Comparison of ENCODE assay signal across 1 cellular context in the genomic region with DNA sequence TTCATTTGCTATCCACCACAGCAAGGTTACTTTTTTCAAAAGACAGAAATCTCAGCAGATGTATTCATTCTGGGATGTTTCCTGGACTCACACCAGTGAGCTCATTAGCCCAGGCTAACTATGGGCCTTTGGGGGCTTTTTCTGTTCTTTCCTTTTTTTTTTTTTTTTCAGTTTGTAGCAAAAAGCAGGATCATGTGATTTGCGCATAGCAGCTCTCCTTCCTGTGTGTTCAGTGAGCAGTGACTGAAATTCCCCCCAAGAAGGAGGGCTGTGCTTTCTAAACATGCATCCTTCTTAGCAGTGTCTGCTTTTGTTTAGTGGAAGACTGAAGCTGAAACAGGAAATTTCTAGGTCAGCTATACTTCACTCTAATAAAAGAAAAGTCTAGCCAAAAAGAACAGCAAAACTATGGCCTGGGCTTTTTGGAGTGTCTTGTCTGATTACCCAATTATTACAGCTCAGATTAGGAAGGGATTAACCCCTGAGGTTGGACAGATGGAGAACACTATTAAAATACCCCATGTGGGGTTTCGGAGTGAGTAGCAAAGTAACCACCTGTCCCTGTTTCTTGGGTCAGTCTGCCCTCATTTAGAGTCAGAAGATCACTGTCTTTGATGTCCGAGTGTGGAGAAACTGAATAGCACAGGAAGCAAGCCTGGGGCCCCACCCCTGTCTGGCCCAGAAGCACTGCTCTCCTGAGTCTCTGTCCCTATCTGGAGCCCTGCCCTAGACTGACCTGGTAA.
TF ChIP-seq lines count a peak whose summit lies in the region.

No MANE protein-coding gene starts in this region.

TF ChIP-seq in GM12878, 131 proteins besides CTCF, POLR2A, EP300 and RAD21 (continued from another document and continues in another):
- TF ChIP-seq, protein P1, sequence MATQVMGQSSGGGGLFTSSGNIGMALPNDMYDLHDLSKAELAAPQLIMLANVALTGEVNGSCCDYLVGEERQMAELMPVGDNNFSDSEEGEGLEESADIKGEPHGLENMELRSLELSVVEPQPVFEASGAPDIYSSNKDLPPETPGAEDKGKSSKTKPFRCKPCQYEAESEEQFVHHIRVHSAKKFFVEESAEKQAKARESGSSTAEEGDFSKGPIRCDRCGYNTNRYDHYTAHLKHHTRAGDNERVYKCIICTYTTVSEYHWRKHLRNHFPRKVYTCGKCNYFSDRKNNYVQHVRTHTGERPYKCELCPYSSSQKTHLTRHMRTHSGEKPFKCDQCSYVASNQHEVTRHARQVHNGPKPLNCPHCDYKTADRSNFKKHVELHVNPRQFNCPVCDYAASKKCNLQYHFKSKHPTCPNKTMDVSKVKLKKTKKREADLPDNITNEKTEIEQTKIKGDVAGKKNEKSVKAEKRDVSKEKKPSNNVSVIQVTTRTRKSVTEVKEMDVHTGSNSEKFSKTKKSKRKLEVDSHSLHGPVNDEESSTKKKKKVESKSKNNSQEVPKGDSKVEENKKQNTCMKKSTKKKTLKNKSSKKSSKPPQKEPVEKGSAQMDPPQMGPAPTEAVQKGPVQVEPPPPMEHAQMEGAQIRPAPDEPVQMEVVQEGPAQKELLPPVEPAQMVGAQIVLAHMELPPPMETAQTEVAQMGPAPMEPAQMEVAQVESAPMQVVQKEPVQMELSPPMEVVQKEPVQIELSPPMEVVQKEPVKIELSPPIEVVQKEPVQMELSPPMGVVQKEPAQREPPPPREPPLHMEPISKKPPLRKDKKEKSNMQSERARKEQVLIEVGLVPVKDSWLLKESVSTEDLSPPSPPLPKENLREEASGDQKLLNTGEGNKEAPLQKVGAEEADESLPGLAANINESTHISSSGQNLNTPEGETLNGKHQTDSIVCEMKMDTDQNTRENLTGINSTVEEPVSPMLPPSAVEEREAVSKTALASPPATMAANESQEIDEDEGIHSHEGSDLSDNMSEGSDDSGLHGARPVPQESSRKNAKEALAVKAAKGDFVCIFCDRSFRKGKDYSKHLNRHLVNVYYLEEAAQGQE (IDR thresholded peaks at IDR 0.05; ENCODE audit: low read depth, low read length): no peak
- no peak for TF ChIP-seq SPI1 (IDR thresholded peaks at IDR 0.05; ENCODE audit: borderline replicate concordance, insufficient read depth, low read depth, low read length)
- TF ChIP-seq IKZF2 (IDR thresholded peaks at IDR 0.05): peak; percentile 57 to 72; a peak in 3 of 4 replicates
- TF ChIP-seq SREBF1 (IDR thresholded peaks at IDR 0.05; ENCODE audit: low read length): no peak
- peak; percentile 13 for TF ChIP-seq MEF2B (IDR thresholded peaks at IDR 0.05; ENCODE audit: partially characterized antibody, poor library complexity, severe bottlenecking)
- 0 out of 2 replicates have a peak, but pooled peaks have one; percentile 8 for TF ChIP-seq TAF1 (IDR thresholded peaks at IDR 0.05; ENCODE audit: borderline replicate concordance, low read depth, low read length)
- no peak for TF ChIP-seq GABPA (IDR thresholded peaks at IDR 0.05; ENCODE audit: low read depth)
- TF ChIP-seq BACH1 (IDR thresholded peaks at IDR 0.05; ENCODE audit: borderline replicate concordance): no peak
- TF ChIP-seq, protein P2, sequence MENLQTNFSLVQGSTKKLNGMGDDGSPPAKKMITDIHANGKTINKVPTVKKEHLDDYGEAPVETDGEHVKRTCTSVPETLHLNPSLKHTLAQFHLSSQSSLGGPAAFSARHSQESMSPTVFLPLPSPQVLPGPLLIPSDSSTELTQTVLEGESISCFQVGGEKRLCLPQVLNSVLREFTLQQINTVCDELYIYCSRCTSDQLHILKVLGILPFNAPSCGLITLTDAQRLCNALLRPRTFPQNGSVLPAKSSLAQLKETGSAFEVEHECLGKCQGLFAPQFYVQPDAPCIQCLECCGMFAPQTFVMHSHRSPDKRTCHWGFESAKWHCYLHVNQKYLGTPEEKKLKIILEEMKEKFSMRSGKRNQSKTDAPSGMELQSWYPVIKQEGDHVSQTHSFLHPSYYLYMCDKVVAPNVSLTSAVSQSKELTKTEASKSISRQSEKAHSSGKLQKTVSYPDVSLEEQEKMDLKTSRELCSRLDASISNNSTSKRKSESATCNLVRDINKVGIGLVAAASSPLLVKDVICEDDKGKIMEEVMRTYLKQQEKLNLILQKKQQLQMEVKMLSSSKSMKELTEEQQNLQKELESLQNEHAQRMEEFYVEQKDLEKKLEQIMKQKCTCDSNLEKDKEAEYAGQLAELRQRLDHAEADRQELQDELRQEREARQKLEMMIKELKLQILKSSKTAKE (IDR thresholded peaks at IDR 0.05; ENCODE audit: low read depth, poor library complexity, severe bottlenecking): peak; percentile 86
- TF ChIP-seq SMAD5 (IDR thresholded peaks at IDR 0.05; ENCODE audit: low read depth): no peak
- TF ChIP-seq TCF3 (IDR thresholded peaks at IDR 0.05; ENCODE audit: borderline replicate concordance, insufficient read depth, low read depth, low read length): peak; percentile 51; the same call in 1 of the 2 replicates
- no peak for TF ChIP-seq FOXK2 (IDR thresholded peaks at IDR 0.05)
- TF ChIP-seq, protein P3, sequence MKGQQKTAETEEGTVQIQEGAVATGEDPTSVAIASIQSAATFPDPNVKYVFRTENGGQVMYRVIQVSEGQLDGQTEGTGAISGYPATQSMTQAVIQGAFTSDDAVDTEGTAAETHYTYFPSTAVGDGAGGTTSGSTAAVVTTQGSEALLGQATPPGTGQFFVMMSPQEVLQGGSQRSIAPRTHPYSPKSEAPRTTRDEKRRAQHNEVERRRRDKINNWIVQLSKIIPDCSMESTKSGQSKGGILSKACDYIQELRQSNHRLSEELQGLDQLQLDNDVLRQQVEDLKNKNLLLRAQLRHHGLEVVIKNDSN (IDR thresholded peaks at IDR 0.05; ENCODE audit: borderline replicate concordance, extremely low read length, insufficient read depth, low read depth, low read length): peak; percentile 11
- TF ChIP-seq YY1 (IDR thresholded peaks at IDR 0.05; ENCODE audit: low read depth, low read length): 0 out of 2 replicates have a peak, but pooled peaks have one; percentile 7
- TF ChIP-seq CBX5 (IDR thresholded peaks at IDR 0.05; ENCODE audit: low read depth): peak; percentile 66; the same call in 1 of the 2 replicates
- no peak for TF ChIP-seq SIX5 (IDR thresholded peaks at IDR 0.05; ENCODE audit: low read depth, low read length, severe bottlenecking)
- TF ChIP-seq POLR2AphosphoS2 (IDR thresholded peaks at IDR 0.05; ENCODE audit: low read depth, low read length): no peak
- 0 out of 4 replicates have a peak, but pooled peaks of 1 of the 2 experiments have one; percentile 40 for TF ChIP-seq SRF (IDR thresholded peaks at IDR 0.05; ENCODE audit: low read depth in 2 of 2, low read length in 2 of 2)
- TF ChIP-seq, protein P4, sequence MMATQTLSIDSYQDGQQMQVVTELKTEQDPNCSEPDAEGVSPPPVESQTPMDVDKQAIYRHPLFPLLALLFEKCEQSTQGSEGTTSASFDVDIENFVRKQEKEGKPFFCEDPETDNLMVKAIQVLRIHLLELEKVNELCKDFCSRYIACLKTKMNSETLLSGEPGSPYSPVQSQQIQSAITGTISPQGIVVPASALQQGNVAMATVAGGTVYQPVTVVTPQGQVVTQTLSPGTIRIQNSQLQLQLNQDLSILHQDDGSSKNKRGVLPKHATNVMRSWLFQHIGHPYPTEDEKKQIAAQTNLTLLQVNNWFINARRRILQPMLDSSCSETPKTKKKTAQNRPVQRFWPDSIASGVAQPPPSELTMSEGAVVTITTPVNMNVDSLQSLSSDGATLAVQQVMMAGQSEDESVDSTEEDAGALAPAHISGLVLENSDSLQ (IDR thresholded peaks at IDR 0.05): no peak
- peak; percentile 84 for TF ChIP-seq NR2F1 (conservative IDR thresholded peaks at IDR 0.05)
- TF ChIP-seq, protein P5, sequence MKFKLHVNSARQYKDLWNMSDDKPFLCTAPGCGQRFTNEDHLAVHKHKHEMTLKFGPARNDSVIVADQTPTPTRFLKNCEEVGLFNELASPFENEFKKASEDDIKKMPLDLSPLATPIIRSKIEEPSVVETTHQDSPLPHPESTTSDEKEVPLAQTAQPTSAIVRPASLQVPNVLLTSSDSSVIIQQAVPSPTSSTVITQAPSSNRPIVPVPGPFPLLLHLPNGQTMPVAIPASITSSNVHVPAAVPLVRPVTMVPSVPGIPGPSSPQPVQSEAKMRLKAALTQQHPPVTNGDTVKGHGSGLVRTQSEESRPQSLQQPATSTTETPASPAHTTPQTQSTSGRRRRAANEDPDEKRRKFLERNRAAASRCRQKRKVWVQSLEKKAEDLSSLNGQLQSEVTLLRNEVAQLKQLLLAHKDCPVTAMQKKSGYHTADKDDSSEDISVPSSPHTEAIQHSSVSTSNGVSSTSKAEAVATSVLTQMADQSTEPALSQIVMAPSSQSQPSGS (IDR thresholded peaks at IDR 0.05; ENCODE audit: low read length): peak; percentile 69
- TF ChIP-seq ZZZ3 (IDR thresholded peaks at IDR 0.05; ENCODE audit: control insufficient read depth, insufficient read length, low read depth): no peak
- TF ChIP-seq, protein P6, sequence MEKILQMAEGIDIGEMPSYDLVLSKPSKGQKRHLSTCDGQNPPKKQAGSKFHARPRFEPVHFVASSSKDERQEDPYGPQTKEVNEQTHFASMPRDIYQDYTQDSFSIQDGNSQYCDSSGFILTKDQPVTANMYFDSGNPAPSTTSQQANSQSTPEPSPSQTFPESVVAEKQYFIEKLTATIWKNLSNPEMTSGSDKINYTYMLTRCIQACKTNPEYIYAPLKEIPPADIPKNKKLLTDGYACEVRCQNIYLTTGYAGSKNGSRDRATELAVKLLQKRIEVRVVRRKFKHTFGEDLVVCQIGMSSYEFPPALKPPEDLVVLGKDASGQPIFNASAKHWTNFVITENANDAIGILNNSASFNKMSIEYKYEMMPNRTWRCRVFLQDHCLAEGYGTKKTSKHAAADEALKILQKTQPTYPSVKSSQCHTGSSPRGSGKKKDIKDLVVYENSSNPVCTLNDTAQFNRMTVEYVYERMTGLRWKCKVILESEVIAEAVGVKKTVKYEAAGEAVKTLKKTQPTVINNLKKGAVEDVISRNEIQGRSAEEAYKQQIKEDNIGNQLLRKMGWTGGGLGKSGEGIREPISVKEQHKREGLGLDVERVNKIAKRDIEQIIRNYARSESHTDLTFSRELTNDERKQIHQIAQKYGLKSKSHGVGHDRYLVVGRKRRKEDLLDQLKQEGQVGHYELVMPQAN (conservative IDR thresholded peaks at IDR 0.05): no peak
- peak; percentile 45; the same call in 1 of the 2 replicates for TF ChIP-seq CREM (IDR thresholded peaks at IDR 0.05; ENCODE audit: low read depth)
- TF ChIP-seq, protein P7, sequence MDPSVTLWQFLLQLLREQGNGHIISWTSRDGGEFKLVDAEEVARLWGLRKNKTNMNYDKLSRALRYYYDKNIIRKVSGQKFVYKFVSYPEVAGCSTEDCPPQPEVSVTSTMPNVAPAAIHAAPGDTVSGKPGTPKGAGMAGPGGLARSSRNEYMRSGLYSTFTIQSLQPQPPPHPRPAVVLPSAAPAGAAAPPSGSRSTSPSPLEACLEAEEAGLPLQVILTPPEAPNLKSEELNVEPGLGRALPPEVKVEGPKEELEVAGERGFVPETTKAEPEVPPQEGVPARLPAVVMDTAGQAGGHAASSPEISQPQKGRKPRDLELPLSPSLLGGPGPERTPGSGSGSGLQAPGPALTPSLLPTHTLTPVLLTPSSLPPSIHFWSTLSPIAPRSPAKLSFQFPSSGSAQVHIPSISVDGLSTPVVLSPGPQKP (IDR thresholded peaks at IDR 0.05; ENCODE audit: low read depth, low read length): no peak
- TF ChIP-seq CREB1 (IDR thresholded peaks at IDR 0.05; ENCODE audit: low read depth): no peak
- TF ChIP-seq IRF4 (IDR thresholded peaks at IDR 0.05; ENCODE audit: low read depth, low read length): peak; percentile 48; the same call in 1 of the 2 replicates
- TF ChIP-seq, protein P8, sequence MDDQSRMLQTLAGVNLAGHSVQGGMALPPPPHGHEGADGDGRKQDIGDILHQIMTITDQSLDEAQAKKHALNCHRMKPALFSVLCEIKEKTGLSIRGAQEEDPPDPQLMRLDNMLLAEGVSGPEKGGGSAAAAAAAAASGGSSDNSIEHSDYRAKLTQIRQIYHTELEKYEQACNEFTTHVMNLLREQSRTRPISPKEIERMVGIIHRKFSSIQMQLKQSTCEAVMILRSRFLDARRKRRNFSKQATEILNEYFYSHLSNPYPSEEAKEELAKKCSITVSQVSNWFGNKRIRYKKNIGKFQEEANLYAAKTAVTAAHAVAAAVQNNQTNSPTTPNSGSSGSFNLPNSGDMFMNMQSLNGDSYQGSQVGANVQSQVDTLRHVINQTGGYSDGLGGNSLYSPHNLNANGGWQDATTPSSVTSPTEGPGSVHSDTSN (IDR thresholded peaks at IDR 0.05; ENCODE audit: insufficient replicate concordance, low read depth, low read length): no peak
- TF ChIP-seq, protein P9, sequence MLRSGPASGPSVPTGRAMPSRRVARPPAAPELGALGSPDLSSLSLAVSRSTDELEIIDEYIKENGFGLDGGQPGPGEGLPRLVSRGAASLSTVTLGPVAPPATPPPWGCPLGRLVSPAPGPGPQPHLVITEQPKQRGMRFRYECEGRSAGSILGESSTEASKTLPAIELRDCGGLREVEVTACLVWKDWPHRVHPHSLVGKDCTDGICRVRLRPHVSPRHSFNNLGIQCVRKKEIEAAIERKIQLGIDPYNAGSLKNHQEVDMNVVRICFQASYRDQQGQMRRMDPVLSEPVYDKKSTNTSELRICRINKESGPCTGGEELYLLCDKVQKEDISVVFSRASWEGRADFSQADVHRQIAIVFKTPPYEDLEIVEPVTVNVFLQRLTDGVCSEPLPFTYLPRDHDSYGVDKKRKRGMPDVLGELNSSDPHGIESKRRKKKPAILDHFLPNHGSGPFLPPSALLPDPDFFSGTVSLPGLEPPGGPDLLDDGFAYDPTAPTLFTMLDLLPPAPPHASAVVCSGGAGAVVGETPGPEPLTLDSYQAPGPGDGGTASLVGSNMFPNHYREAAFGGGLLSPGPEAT (IDR thresholded peaks at IDR 0.05; ENCODE audit: low read depth): peak; percentile 80; the same call in 1 of the 2 replicates
- TF ChIP-seq CHD1 (IDR thresholded peaks at IDR 0.05; ENCODE audit: low read depth, low read length): 0 out of 2 replicates have a peak, but pooled peaks have one; percentile 33
- no peak; the same call in 1 of the 2 replicates for TF ChIP-seq NBN (IDR thresholded peaks at IDR 0.05)
- no peak for TF ChIP-seq ZNF24 (IDR thresholded peaks at IDR 0.05)
- TF ChIP-seq, protein P10, sequence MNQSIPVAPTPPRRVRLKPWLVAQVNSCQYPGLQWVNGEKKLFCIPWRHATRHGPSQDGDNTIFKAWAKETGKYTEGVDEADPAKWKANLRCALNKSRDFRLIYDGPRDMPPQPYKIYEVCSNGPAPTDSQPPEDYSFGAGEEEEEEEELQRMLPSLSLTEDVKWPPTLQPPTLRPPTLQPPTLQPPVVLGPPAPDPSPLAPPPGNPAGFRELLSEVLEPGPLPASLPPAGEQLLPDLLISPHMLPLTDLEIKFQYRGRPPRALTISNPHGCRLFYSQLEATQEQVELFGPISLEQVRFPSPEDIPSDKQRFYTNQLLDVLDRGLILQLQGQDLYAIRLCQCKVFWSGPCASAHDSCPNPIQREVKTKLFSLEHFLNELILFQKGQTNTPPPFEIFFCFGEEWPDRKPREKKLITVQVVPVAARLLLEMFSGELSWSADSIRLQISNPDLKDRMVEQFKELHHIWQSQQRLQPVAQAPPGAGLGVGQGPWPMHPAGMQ (IDR thresholded peaks at IDR 0.05; ENCODE audit: borderline replicate concordance): no peak
- TF ChIP-seq SUPT20H (IDR thresholded peaks at IDR 0.05; ENCODE audit: borderline replicate concordance, control insufficient read depth, low read depth, low read length): no peak
- no peak for TF ChIP-seq PAX8 (IDR thresholded peaks at IDR 0.05)
- TF ChIP-seq CHD4 (IDR thresholded peaks at IDR 0.05): no peak
- TF ChIP-seq SUZ12 (IDR thresholded peaks at IDR 0.05; ENCODE audit: unreplicated experiment): no peak
- no peak for TF ChIP-seq MYC (IDR thresholded peaks at IDR 0.05; ENCODE audit: insufficient read depth, insufficient read length, insufficient replicate concordance, low read length, severe bottlenecking)
- no peak for TF ChIP-seq SREBF2 (IDR thresholded peaks at IDR 0.05; ENCODE audit: low read length)
- TF ChIP-seq PAX5 (IDR thresholded peaks at IDR 0.05; ENCODE audit: borderline replicate concordance, low read depth, low read length): peak; percentile 38; the same call in 1 of the 2 replicates
